15 cellular contexts compared by ENCODE assay signal in the genomic region with DNA sequence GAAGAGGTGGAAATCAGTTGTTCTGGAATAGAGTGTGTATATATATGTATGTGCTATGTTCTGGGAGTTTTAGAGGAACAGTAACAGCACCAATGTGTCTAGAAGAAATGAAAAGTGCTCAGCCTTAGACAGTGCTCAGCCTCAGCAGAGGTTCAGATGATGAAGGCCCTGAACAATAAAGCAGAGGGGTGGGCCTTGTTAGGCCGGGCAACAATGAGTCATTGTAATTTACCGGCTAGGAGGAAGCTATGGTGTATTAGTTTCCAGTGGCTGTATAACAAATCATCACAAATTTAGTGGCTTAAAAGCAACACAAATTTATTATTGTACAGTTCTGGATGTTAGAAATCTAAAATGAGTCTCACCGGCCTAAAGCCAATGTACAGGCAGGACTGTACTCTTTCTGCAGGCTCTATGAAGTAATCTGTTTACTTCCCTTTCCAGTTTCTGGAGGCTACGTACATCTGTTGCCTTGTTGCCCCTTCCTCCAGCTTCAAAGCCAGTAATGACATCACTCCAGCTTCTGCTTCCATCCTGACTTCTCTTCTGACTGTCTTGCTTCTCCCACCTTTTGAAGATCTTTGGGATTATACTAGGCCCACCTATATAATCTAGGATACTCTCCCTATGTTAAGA.
A peak's percentile ranks its signal among the peaks of the same experiment; 100 is the strongest.
DNase-seq lines count a peak whose midpoint lies in the region; ATAC-seq and TF ChIP-seq lines count a peak whose summit lies in the region.
"Had no signal": no experiment of that assay in that cellular context is flagged by ENCODE, and none has a peak within 500 bp of the region (broad histone marks: within the 10 kb centered on the region; RNA-seq: fewer than 3 reads in every experiment).

No MANE protein-coding gene starts in this region.

- H3K36me3 ChIP-seq in A673 (ENCODE audit: insufficient read depth, low read length, poor library complexity, severe bottlenecking) (no peaks in the 10 kb centered on the region), lower lobe of right lung (no peaks in the 10 kb centered on the region), uterus (no peaks in the 10 kb centered on the region)
- H3K36me3 ChIP-seq: BE2C had no signal

- H3K36me3 Mint-ChIP-seq in activated naive CD4-positive, alpha-beta T cell treated with anti-CD3 and anti-CD28 coated beads, Interleukin-2, amount 10 ng/mL, durations not matched to agents 7 days and 5 days: no peaks in the 10 kb centered on the region
- H3K36me3 Mint-ChIP-seq: activated CD8-positive, alpha-beta memory T cell treated with anti-CD3 and anti-CD28 coated beads, Interleukin-2, amount 10 ng/mL, durations not matched to agents 7 days and 5 days had no signal

- H3K27me3 Mint-ChIP-seq in activated naive CD4-positive, alpha-beta T cell treated with anti-CD3 and anti-CD28 coated beads, Interleukin-2, amount 10 ng/mL, durations not matched to agents 7 days and 5 days: peaks cover 23% of the 10 kb centered on the region

- CTCF ChIA-PET in A673 (lab: Charles Lee): no interaction called here
- CTCF ChIA-PET in activated naive CD4-positive, alpha-beta T cell treated with anti-CD3 and anti-CD28 coated beads, Interleukin-2, amount 10 ng/mL, durations not matched to agents 7 days and 5 days (lab: Charles Lee): no interaction called here

- no peak overlapping the region for H3K27ac Mint-ChIP-seq in activated naive CD4-positive, alpha-beta T cell treated with anti-CD3 and anti-CD28 coated beads, Interleukin-2, amount 10 ng/mL, durations not matched to agents 7 days and 5 days
- H3K27ac Mint-ChIP-seq: activated CD8-positive, alpha-beta memory T cell treated with anti-CD3 and anti-CD28 coated beads, Interleukin-2, amount 10 ng/mL, durations not matched to agents 7 days and 5 days; T-helper 1 cell treated with Interleukin-12 subunit alpha and Interleukin-12 subunit beta and Interleukin-4 antibody, amounts not matched to agents 30 μg/mL and 1 μg/mL, for 36 hours had no signal

- no TSS peak for BruUV-seq in A673 (replicated peaks; lab: Mats Ljungman, UMichigan)

- H3K9me3 Mint-ChIP-seq in activated naive CD4-positive, alpha-beta T cell treated with anti-CD3 and anti-CD28 coated beads, Interleukin-2, amount 10 ng/mL, durations not matched to agents 7 days and 5 days: no peaks in the 10 kb centered on the region
- H3K9me3 Mint-ChIP-seq: T-helper 1 cell treated with Interleukin-12 subunit alpha and Interleukin-12 subunit beta and Interleukin-4 antibody, amounts not matched to agents 30 μg/mL and 1 μg/mL, for 36 hours had no signal

- no peaks in the 10 kb centered on the region for H3K9me3 ChIP-seq in A673 (ENCODE audit: low read depth, low read length, poor library complexity, severe bottlenecking)
- H3K9me3 ChIP-seq in lower lobe of right lung: no peaks in the 10 kb centered on the region
- H3K9me3 ChIP-seq in uterus: no peaks in the 10 kb centered on the region
- H3K9me3 ChIP-seq: BE2C had no signal

- H3K27ac ChIP-seq in A673 (ENCODE audit: low read depth, low read length, poor library complexity, severe bottlenecking) (no peak overlapping the region), lower lobe of right lung (peak overlapping the region; percentile 46), uterus (no peak overlapping the region)

- no peak overlapping the region for H3K4me3 Mint-ChIP-seq in activated naive CD4-positive, alpha-beta T cell treated with anti-CD3 and anti-CD28 coated beads, Interleukin-2, amount 10 ng/mL, durations not matched to agents 7 days and 5 days
- H3K4me3 Mint-ChIP-seq: activated CD8-positive, alpha-beta memory T cell treated with anti-CD3 and anti-CD28 coated beads, Interleukin-2, amount 10 ng/mL, durations not matched to agents 7 days and 5 days; T-helper 1 cell treated with Interleukin-12 subunit alpha and Interleukin-12 subunit beta and Interleukin-4 antibody, amounts not matched to agents 30 μg/mL and 1 μg/mL, for 36 hours had no signal

- H3K27me3 ChIP-seq in A673 (replicated peaks; ENCODE audit: insufficient read depth, low read depth, low read length, poor library complexity) (no peaks in the 10 kb centered on the region), lower lobe of right lung (ENCODE audit: low read depth) (no peaks in the 10 kb centered on the region), uterus (no peaks in the 10 kb centered on the region)
- H3K27me3 ChIP-seq: BE2C had no signal

- intact Hi-C loops in A673 (cut with micrococcal nuclease; ENCODE audit: unreplicated experiment) (no loop called here), lower lobe of right lung (cut with DNase I) (no loop called here), uterus (cut with DNase I; ENCODE audit: low total_unique reads) (no loop called here)

- H3K4me3 ChIP-seq in A673 (ENCODE audit: low read depth, low read length, poor library complexity, severe bottlenecking) (no peak overlapping the region), choroid plexus epithelial cell (ENCODE audit: low read depth, low read length) (no peak overlapping the region), lower lobe of right lung (no peak overlapping the region), uterus (no peak overlapping the region)
- H3K4me3 ChIP-seq: skin epidermis had no signal

- POLR2A ChIA-PET in A673 (lab: Charles Lee; ENCODE audit: low non-redundant PET): no interaction called here

- no peaks in the 10 kb centered on the region for H3K4me1 Mint-ChIP-seq in activated naive CD4-positive, alpha-beta T cell treated with anti-CD3 and anti-CD28 coated beads, Interleukin-2, amount 10 ng/mL, durations not matched to agents 7 days and 5 days
- H3K4me1 Mint-ChIP-seq: activated CD8-positive, alpha-beta memory T cell treated with anti-CD3 and anti-CD28 coated beads, Interleukin-2, amount 10 ng/mL, durations not matched to agents 7 days and 5 days had no signal

- in situ Hi-C loops in KBM-7 (cut with MboI; ENCODE audit: low pct_unique_long_range_greater_than_20kb, low sequenced_read_pairs): no loop called here

- TF ChIP-seq POLR2A in uterus (IDR thresholded peaks at IDR 0.05): no peak

- DNase-seq in A673 (ENCODE audit: low spot score) (peak; percentile 11), KBM-7 (peak; percentile 60), choroid plexus epithelial cell (ENCODE audit: low read depth) (peak; percentile 34), lower lobe of right lung (no peak), NCI-H1694 treated with DMSO at 0.1 percent for 48 hours (lab: John Stamatoyannopoulos, UW) (no peak), uterus (no peak)
- DNase-seq in activated naive CD4-positive, alpha-beta T cell treated with anti-CD3 and anti-CD28 coated beads, Interleukin-2, amount 10 ng/mL, durations not matched to agents 7 days and 5 days: no peak
- DNase-seq: activated CD8-positive, alpha-beta memory T cell treated with anti-CD3 and anti-CD28 coated beads, Interleukin-2, amount 10 ng/mL, durations not matched to agents 7 days and 5 days; BE2C; mesendoderm; NCI-H446; stimulated activated CD8-positive, alpha-beta memory T cell treated with anti-CD3 and anti-CD28 coated beads, Interleukin-4, amount 100 ng/mL, for 48 hours had no signal

- ATAC-seq in lower lobe of right lung: peak; percentile 87 to 90
- no peak for ATAC-seq in GM19452 (IDR thresholded peaks at IDR 0.05; ENCODE audit: unreplicated experiment)
- ATAC-seq: activated CD8-positive, alpha-beta memory T cell treated with anti-CD3 and anti-CD28 coated beads, Interleukin-2, amount 10 ng/mL, durations not matched to agents 7 days and 5 days had no signal

- H3K4me1 ChIP-seq in A673 (ENCODE audit: insufficient read depth, low read length, poor library complexity, severe bottlenecking) (peaks cover 6% of the 10 kb centered on the region), lower lobe of right lung (no peaks in the 10 kb centered on the region), uterus (no peaks in the 10 kb centered on the region)
- H3K4me1 ChIP-seq: BE2C had no signal

- TF ChIP-seq CTCF in A673 (conservative IDR thresholded peaks at IDR 0.05; ENCODE audit: low read depth, low read length): no peak
- TF ChIP-seq CTCF in choroid plexus epithelial cell (conservative IDR thresholded peaks at IDR 0.05; ENCODE audit: low read depth, low read length): no peak
- no peak for TF ChIP-seq CTCF in lower lobe of right lung (IDR thresholded peaks at IDR 0.05)
- TF ChIP-seq CTCF in uterus (IDR thresholded peaks at IDR 0.05): no peak

Comparison
In these comparisons a context has a peak if more than half of its experiments do, and no peak if none do; other contexts are left out.
1. DNase-seq: peak in A673 (single experiment), KBM-7 (single experiment) and choroid plexus epithelial cell (single experiment); none in lower lobe of right lung (single experiment), NCI-H1694 treated with DMSO at 0.1 percent for 48 hours (single experiment), activated naive CD4-positive, alpha-beta T cell treated with anti-CD3 and anti-CD28 coated beads, Interleukin-2, amount 10 ng/mL, durations not matched to agents 7 days and 5 days (single experiment) and uterus (0 of 2).